Comparison of ENCODE assay signal across 8 cellular contexts in the genomic region with DNA sequence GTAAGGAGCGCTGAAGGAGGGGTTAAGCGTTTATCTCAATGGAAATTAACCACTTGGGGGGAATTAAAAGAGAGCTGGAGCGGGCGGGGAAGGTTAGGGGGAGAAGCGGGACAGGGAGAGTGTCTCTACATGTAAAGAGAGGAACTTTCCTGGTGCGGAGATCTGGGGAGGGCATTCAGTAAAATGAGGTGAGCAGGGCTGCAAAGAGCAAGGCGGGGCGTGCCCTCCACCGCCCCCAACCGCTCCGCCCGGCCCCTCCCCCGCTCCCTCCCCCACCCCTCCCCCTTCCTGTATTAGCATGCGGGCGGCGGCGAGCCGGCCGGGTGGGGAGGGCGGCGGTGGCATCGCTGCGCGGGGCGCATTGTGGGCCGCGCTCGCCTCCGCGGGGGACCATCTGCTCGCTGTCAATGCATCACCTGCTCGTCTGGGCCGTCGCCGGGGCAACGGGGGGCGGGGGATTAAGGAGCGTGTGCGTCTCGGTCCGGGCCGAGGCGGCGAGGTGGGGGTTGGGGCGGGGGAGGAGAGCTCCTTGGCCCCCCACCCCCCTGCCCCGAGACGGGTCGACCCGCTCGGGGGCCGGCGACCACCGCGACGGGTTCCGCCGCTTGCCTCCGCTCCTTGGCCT. TPM values are rescaled to one million over a fixed set of nuclear protein-coding genes. Genes with fewer than 3 reads are reported as not detected.
DNase-seq lines count a peak whose midpoint lies in the region; ATAC-seq and TF ChIP-seq lines count a peak whose summit lies in the region.

No MANE protein-coding gene starts in this region.

- ATAC-seq in GM18868 (IDR thresholded peaks at IDR 0.05; ENCODE audit: unreplicated experiment): peak; percentile 74
- peak; percentile 73 for ATAC-seq in HG03066 (IDR thresholded peaks at IDR 0.05; ENCODE audit: low read depth, unreplicated experiment)
- ATAC-seq in left ventricle myocardium superior: peak; percentile 47
- no peak for ATAC-seq in omental fat pad (ENCODE audit: low FRiP score)

- H3K9me3 ChIP-seq in prostate gland: no peaks in the 10 kb centered on the region

- peak overlapping the region in 1 of 2 donors; percentile 19 for H3K4me3 ChIP-seq in prostate gland

- H3K27ac ChIP-seq in prostate gland: no peak overlapping the region

- TF ChIP-seq CTCF in omental fat pad (IDR thresholded peaks at IDR 0.05): no peak
- no peak for TF ChIP-seq CTCF in prostate gland (IDR thresholded peaks at IDR 0.05)

- peak; percentile 97 for DNase-seq in NCI-H748 (lab: John Stamatoyannopoulos, UW; ENCODE audit: unreplicated experiment)
- DNase-seq in activated T-helper 9 cell treated with anti-CD3 and anti-CD28 coated beads, Interleukin-2, amount 50 U/mL, for 16 hours (ENCODE audit: low read depth): peak; percentile 24
- peak; percentile 43 for DNase-seq in left ventricle myocardium superior
- peak; percentile 12 to 45 for DNase-seq in stimulated activated CD4-positive, alpha-beta T cell treated with anti-CD3 and anti-CD28 coated beads, Interleukin-15, amount 100 ng/mL, for 1 hour (ENCODE audit: low read depth in 1 of 2, low spot score in 1 of 2)
- DNase-seq in omental fat pad (ENCODE audit: low spot score): no peak
- DNase-seq in prostate gland (ENCODE audit: low spot score): no peak

- WGBS in prostate gland: 2% methylated on average over 37 of the region's 58 CpGs

- H3K4me1 ChIP-seq in prostate gland (replicated peaks): no peaks in the 10 kb centered on the region

- H3K27me3 ChIP-seq in prostate gland (replicated peaks; ENCODE audit: insufficient read depth): peaks cover 11% of the 10 kb centered on the region

- no peak for TF ChIP-seq POLR2A in prostate gland (IDR thresholded peaks at IDR 0.05)

- intact Hi-C loops in left ventricle myocardium superior (cut with micrococcal nuclease) (no loop called here), prostate gland (cut with DNase I) (no loop called here)

- H3K36me3 ChIP-seq in prostate gland: no peaks in the 10 kb centered on the region

RNA-seq across cellular contexts. Expression of gene C12orf42, which starts 0.5 kb away (rescaled TPM):
- total RNA-seq in left ventricle myocardium superior (not detected), omental fat pad (under 1 TPM in 1 of 4 donors, not detected in 3; 0.36 TPM), prostate gland (1 to 10 TPM in 1 of 2 donors, not detected in 1; 6.6 TPM)

Comparison
In these comparisons a context has a peak if more than half of its experiments do, and no peak if none do; other contexts are left out.
1. DNase-seq: peak in NCI-H748 (single experiment), activated T-helper 9 cell treated with anti-CD3 and anti-CD28 coated beads, Interleukin-2, amount 50 U/mL, for 16 hours (single experiment), left ventricle myocardium superior (single experiment) and stimulated activated CD4-positive, alpha-beta T cell treated with anti-CD3 and anti-CD28 coated beads, Interleukin-15, amount 100 ng/mL, for 1 hour (2 of 2); none in omental fat pad (single experiment) and prostate gland (single experiment).